ENCODE assay signal across 8 cellular contexts in genomic region chr6:24775520-24776058, GRCh38. TPM values are rescaled to one million over a fixed set of nuclear protein-coding genes. Genes with fewer than 3 reads are reported as not detected.
DNase-seq lines count a peak whose midpoint lies in the region; ATAC-seq and TF ChIP-seq lines count a peak whose summit lies in the region.

No MANE protein-coding gene starts in this region.

- DNase-seq in NCI-H82 (lab: John Stamatoyannopoulos, UW) (peak; percentile 73), NCI-H82 treated with DMSO at 0.1 percent for 48 hours (lab: John Stamatoyannopoulos, UW; ENCODE audit: unreplicated experiment) (no peak), HPDE6-E6E7 (ENCODE audit: extremely low spot score) (peak; percentile 17), activated T-cell treated with anti-CD3 and anti-CD28 coated beads for 48 hours (ENCODE audit: low read depth) (peak; percentile 23), fibroblast of pulmonary artery (ENCODE audit: low read depth) (peak; percentile 65), progenitor cell of endocrine pancreas (ENCODE audit: low spot score, unreplicated experiment) (no peak), G401 (ENCODE audit: low spot score) (no peak)

- TF ChIP-seq CTCF in fibroblast of pulmonary artery (IDR thresholded peaks at IDR 0.05; ENCODE audit: low read length, missing control alignments): no peak
- no peak for TF ChIP-seq CTCF in progenitor cell of endocrine pancreas (IDR thresholded peaks at IDR 0.05; ENCODE audit: unreplicated experiment)

- H3K4me3 ChIP-seq in fibroblast of pulmonary artery (replicated peaks; ENCODE audit: low read depth, low read length): peak overlapping the region; percentile 100

- peak overlapping the region; percentile 99 for H3K4me3 Mint-ChIP-seq in progenitor cell of endocrine pancreas (ENCODE audit: low read depth)

- no peaks in the 10 kb centered on the region for H3K27me3 Mint-ChIP-seq in progenitor cell of endocrine pancreas

- H3K36me3 Mint-ChIP-seq in progenitor cell of endocrine pancreas (ENCODE audit: insufficient read depth): peaks cover 9% of the 10 kb centered on the region

- H3K9me3 Mint-ChIP-seq in progenitor cell of endocrine pancreas (ENCODE audit: low read depth): no peaks in the 10 kb centered on the region

- ATAC-seq in GM21367 (IDR thresholded peaks at IDR 0.05; ENCODE audit: unreplicated experiment): no peak

- in situ Hi-C loops in G401 (cut with HindIII; ENCODE audit: low sequenced_read_pairs): no loop called here

- H3K4me1 Mint-ChIP-seq in progenitor cell of endocrine pancreas (ENCODE audit: low read depth): peaks cover 33% of the 10 kb centered on the region

- peak overlapping the region; percentile 97 for H3K27ac Mint-ChIP-seq in progenitor cell of endocrine pancreas

RNA-seq across cellular contexts. Expression of gene GMNN, which starts 0.9 kb away (rescaled TPM):
- total RNA-seq in progenitor cell of endocrine pancreas: 65.4 and 69.2 TPM in 2 replicates
- total RNA-seq in G401 (2014; rRNA removed; shearing (Covaris generic)): 61.0 and 102 TPM in 2 replicates

RNA-seq across cellular contexts. Expression of gene ARMH2, which starts 23.1 kb away (rescaled TPM):
- total RNA-seq in progenitor cell of endocrine pancreas: not detected in 2 replicates
- total RNA-seq in G401 (2014; rRNA removed; shearing (Covaris generic)): not detected in 2 replicates

RNA-seq across cellular contexts. Expression of gene C6orf62, which starts 56.6 kb away (rescaled TPM):
- total RNA-seq in progenitor cell of endocrine pancreas: 88.6 and 90.0 TPM in 2 replicates
- total RNA-seq in G401 (2014; rRNA removed; shearing (Covaris generic)): 50.3 and 66.0 TPM in 2 replicates

Comparison
In these comparisons a context has a peak if more than half of its experiments do, and no peak if none do; other contexts are left out.
1. DNase-seq: peak in NCI-H82 (single experiment), HPDE6-E6E7 (single experiment), activated T-cell treated with anti-CD3 and anti-CD28 coated beads for 48 hours (single experiment) and fibroblast of pulmonary artery (single experiment); none in NCI-H82 treated with DMSO at 0.1 percent for 48 hours (single experiment), progenitor cell of endocrine pancreas (single experiment) and G401 (single experiment).